Comparison of ENCODE assay signal across 12 cellular contexts in genomic region chr19:55477905-55478304, GRCh38. TPM values are rescaled to one million over a fixed set of nuclear protein-coding genes. Genes with fewer than 3 reads are reported as not detected.
DNase-seq lines count a peak whose midpoint lies in the region; ATAC-seq and TF ChIP-seq lines count a peak whose summit lies in the region.
"Had no signal": no experiment of that assay in that cellular context is flagged by ENCODE, and none has a peak within 500 bp of the region (broad histone marks: within the 10 kb centered on the region; RNA-seq: fewer than 3 reads in every experiment).

No MANE protein-coding gene starts in this region.

- intact Hi-C loops in IMR-90 (cut with micrococcal nuclease) (no loop called here), natural killer cell (cut with micrococcal nuclease) (loop anchor here (2.0 kb wide), 1 partner anchor 17 kb away; the partner anchor contains the start of gene ISOC2)

- H3K27ac ChIP-seq in BLaER1 treated with 17β-estradiol and CSF1 and Interleukin-3, amounts not matched to agents 10 nM and 100 nM = peak overlapping the region in 8 of 11 experiments; percentile 52 to 84 (median 61); a peak in 9 of 22 replicates
- no peak overlapping the region for H3K27ac ChIP-seq in IMR-90 (ENCODE audit: insufficient read depth, low read length)
- H3K27ac ChIP-seq in SJCRH30 = no peak overlapping the region

- no peak overlapping the region for H4K91ac ChIP-seq in IMR-90 (ENCODE audit: insufficient read depth, low read depth, low read length)

- in situ Hi-C loops in IMR-90 (cut with MboI; ENCODE audit: low sequenced_read_pairs) (loop anchor here (25.0 kb wide), 1 partner anchor 1016 kb away; the partner anchor contains the start of genes CDC42EP5 and LENG9), astrocyte of the spinal cord (cut with HindIII; ENCODE audit: low sequenced_read_pairs) (no loop called here)

- no peak for TF ChIP-seq CTCF in IMR-90 (conservative IDR thresholded peaks at IDR 0.05; ENCODE audit: low read depth, low read length)
- no peak for TF ChIP-seq CTCF in astrocyte of the spinal cord (IDR thresholded peaks at IDR 0.05; ENCODE audit: low read depth, low read length)
- TF ChIP-seq CTCF in natural killer cell (IDR thresholded peaks at IDR 0.05) = no peak

- DNase-seq in IMR-90 = no peak
- DNase-seq in astrocyte of the spinal cord (ENCODE audit: low read depth, low spot score) = no peak
- no peak for DNase-seq in natural killer cell
- DNase-seq in stimulated activated CD4-positive, alpha-beta T cell treated with anti-CD3 and anti-CD28 coated beads, Interleukin-15, amount 100 ng/mL, for 24 hours = no peak
- DNase-seq in midbrain (lab: John Stamatoyannopoulos, UW) = no peak
- no peak for DNase-seq in SJCRH30
- DNase-seq in activated effector memory CD4-positive, alpha-beta T cell treated with Interleukin-2 at 50 U/mL for 16 hours = no peak
- DNase-seq: activated CD4-positive, CD25-positive, alpha-beta regulatory T cell; cortex of kidney; NCI-H526 had no signal

- peak overlapping the region; percentile 0 for H2AK9ac ChIP-seq in IMR-90 (replicated peaks; ENCODE audit: low read depth, low read length, poor library complexity)

- no peak for ATAC-seq in IMR-90 (ENCODE audit: low read depth)
- no peak for ATAC-seq in natural killer cell

- WGBS in IMR-90 (ENCODE audit: extremely low coverage in 2 of 2, insufficient read length in 1 of 2), 2 experiments = 100% methylated on average over 1 of the region's 13 CpGs; no CpG with 5 or more reads in 1 of the 2 experiments

- peak overlapping the region; percentile 67 to 83 (median 77) for H3K9ac ChIP-seq in BLaER1 treated with 17β-estradiol and CSF1 and Interleukin-3, amounts not matched to agents 10 nM and 100 nM
- H3K9ac ChIP-seq in IMR-90 (ENCODE audit: low read depth, low read length) = no peak overlapping the region

- POLR2A ChIA-PET in IMR-90 (lab: Charles Lee; ENCODE audit: unreplicated experiment) = no interaction called here

- H3K27me3 ChIP-seq in BLaER1 treated with 17β-estradiol and CSF1 and Interleukin-3, amounts not matched to agents 10 nM and 100 nM = no peaks in the 10 kb centered on the region
- H3K27me3 ChIP-seq in IMR-90 (ENCODE audit: control insufficient read depth, insufficient read depth, low read length) (no peaks in the 10 kb centered on the region), SJCRH30 (no peaks in the 10 kb centered on the region)

- peaks cover 31 to 37% of the 10 kb centered on the region in 2 donors for H3K4me1 Mint-ChIP-seq in natural killer cell

- no peak overlapping the region for H3K4ac ChIP-seq in IMR-90 (ENCODE audit: low read depth, low read length)

- H3K56ac ChIP-seq in IMR-90 (ENCODE audit: extremely low read depth, insufficient read depth, low read length) = no peak overlapping the region

- no peak overlapping the region for H2AFZ ChIP-seq in IMR-90 (replicated peaks; ENCODE audit: low read length, poor library complexity)

- no peak overlapping the region for H2BK20ac ChIP-seq in IMR-90 (ENCODE audit: low read depth, low read length)

- H2BK120ac ChIP-seq in IMR-90 (ENCODE audit: low read depth, low read length) = no peak overlapping the region

- no peaks in the 10 kb centered on the region for H3K27me3 Mint-ChIP-seq in natural killer cell (ENCODE audit: low read depth in 2 of 2)

- H3K4me3 ChIP-seq in BLaER1 treated with 17β-estradiol and CSF1 and Interleukin-3, amounts not matched to agents 10 nM and 100 nM = peak overlapping the region; percentile 63 to 71 (median 66)
- H3K4me3 ChIP-seq in IMR-90 (ENCODE audit: insufficient read depth, low read depth, low read length) (no peak overlapping the region), astrocyte of the spinal cord (ENCODE audit: low read depth, low read length) (peak overlapping the region; percentile 62), SJCRH30 (no peak overlapping the region; the same call in 1 of the 2 replicates)

- peaks cover 14 to 36% of the 10 kb centered on the region in 2 experiments for H3K79me1 ChIP-seq in IMR-90 (ENCODE audit: low read depth in 1 of 2, low read length in 2 of 2)

- no peaks in the 10 kb centered on the region for H3K9me3 Mint-ChIP-seq in natural killer cell

- peaks cover 18% of the 10 kb centered on the region for H3K9me1 ChIP-seq in IMR-90 (ENCODE audit: insufficient read depth, low read length)

- H3K36me3 ChIP-seq in BLaER1 treated with 17β-estradiol and CSF1 and Interleukin-3, amounts not matched to agents 10 nM and 100 nM = peaks cover under 1 to 21% (median 5%) of the 10 kb centered on the region in 11 experiments; a peak in 14 of 22 replicates
- H3K36me3 ChIP-seq in IMR-90 (ENCODE audit: control insufficient read depth, insufficient read depth, low read length) (peaks cover 9% of the 10 kb centered on the region; the same call in 1 of the 2 replicates), SJCRH30 (no peaks in the 10 kb centered on the region)

- BruUV-seq in IMR-90 (replicated peaks; lab: Mats Ljungman, UMichigan) = no TSS peak

- no peaks in the 10 kb centered on the region for H3K36me3 Mint-ChIP-seq in natural killer cell

- no peak overlapping the region for H2BK15ac ChIP-seq in IMR-90 (ENCODE audit: low read depth, low read length)

- peak overlapping the region; percentile 89 for H3K4me3 Mint-ChIP-seq in natural killer cell

- no peak overlapping the region for H4K5ac ChIP-seq in IMR-90 (ENCODE audit: low read depth, low read length)

- H3K18ac ChIP-seq in IMR-90 (ENCODE audit: low read depth, low read length) = no peak overlapping the region

- no peak overlapping the region; a peak in 1 of 4 replicates for H4K8ac ChIP-seq in IMR-90 (ENCODE audit: low read depth in 2 of 2, low read length in 2 of 2)

- H3K14ac ChIP-seq in IMR-90 (replicated peaks; ENCODE audit: low read depth, low read length) = peak overlapping the region; percentile 41; the same call in 1 of the 2 replicates

- H3K9me3 ChIP-seq in BLaER1 treated with 17β-estradiol and CSF1 and Interleukin-3, amounts not matched to agents 10 nM and 100 nM (replicated peaks in 1 of 11) = no peaks in the 10 kb centered on the region
- H3K9me3 ChIP-seq in IMR-90 (ENCODE audit: control insufficient read depth, insufficient read depth, low read length) (no peaks in the 10 kb centered on the region), SJCRH30 (replicated peaks) (no peaks in the 10 kb centered on the region)

- TF ChIP-seq POLR2A in IMR-90 (IDR thresholded peaks at IDR 0.05; ENCODE audit: low read depth, low read length) = no peak

- no peak overlapping the region for H2BK5ac ChIP-seq in IMR-90 (ENCODE audit: low read depth, low read length, poor library complexity, severe bottlenecking)

- peak overlapping the region; percentile 8 to 86 for H3K27ac Mint-ChIP-seq in natural killer cell

- peak overlapping the region; percentile 71; the same call in 1 of the 2 replicates for H2AK5ac ChIP-seq in IMR-90 (ENCODE audit: low read depth, low read length)

- CTCF ChIA-PET in IMR-90 (lab: Yijun Ruan, JAX) = no interaction called here

- peak overlapping the region; percentile 86 to 92 (median 89) for H3K4me2 ChIP-seq in BLaER1 treated with 17β-estradiol and CSF1 and Interleukin-3, amounts not matched to agents 10 nM and 100 nM
- peak overlapping the region; percentile 47; the same call in 1 of the 2 replicates for H3K4me2 ChIP-seq in IMR-90 (ENCODE audit: low read depth, low read length)

- peaks cover 0 to 31% (median 13%) of the 10 kb centered on the region in 11 experiments; a peak in 13 of 22 replicates for H4K20me1 ChIP-seq in BLaER1 treated with 17β-estradiol and CSF1 and Interleukin-3, amounts not matched to agents 10 nM and 100 nM
- no peaks in the 10 kb centered on the region; the same call in 1 of the 2 replicates for H4K20me1 ChIP-seq in IMR-90 (ENCODE audit: insufficient read depth, low read length)

- H3K4me1 ChIP-seq in BLaER1 treated with 17β-estradiol and CSF1 and Interleukin-3, amounts not matched to agents 10 nM and 100 nM = peaks cover 27 to 48% (median 41%) of the 10 kb centered on the region in 10 experiments
- H3K4me1 ChIP-seq in IMR-90 (ENCODE audit: control insufficient read depth, insufficient read depth, low read length) (peaks cover 9% of the 10 kb centered on the region), SJCRH30 (peaks cover 28% of the 10 kb centered on the region)

- H3K23ac ChIP-seq in IMR-90 (ENCODE audit: low read depth, low read length) = no peak overlapping the region

- TF ChIP-seq RAD21 in IMR-90 (IDR thresholded peaks at IDR 0.05; ENCODE audit: low read length) = no peak

- dilution Hi-C loops in IMR-90 (cut with HindIII; ENCODE audit: low sequenced_read_pairs, unreplicated experiment) = no loop called here

RNA-seq across cellular contexts. Expression of gene ZNF628, which starts 1.5 kb away (rescaled TPM):
- total RNA-seq in IMR-90 (2012; rRNA removed) (0.18 and 0.28 TPM in 2 replicates), natural killer cell (10 to 100 TPM; 20.8 to 28.7 (median 24.1) TPM)
- 1.9 and 2.6 TPM in 2 replicates for polyA plus RNA-seq in IMR-90 (2012; rRNA removed)
- 2.0 and 4.3 TPM in 2 replicates for polyA plus RNA-seq in IMR-90 (2012; cell fraction: cytosol; rRNA removed)
- polyA plus RNA-seq in IMR-90 (2012; cell fraction: nucleus; rRNA removed; ENCODE audit: low replicate concordance) = 4.7 and 12.2 TPM in 2 replicates
- total RNA-seq in SJCRH30 (2014; rRNA removed; shearing (Covaris generic)) = 2.9 and 3.6 TPM in 2 replicates

RNA-seq across cellular contexts. Expression of gene NAT14, which starts 7.1 kb away (rescaled TPM):
- 4.3 and 7.2 TPM in 2 replicates for total RNA-seq in IMR-90 (2012; rRNA removed)
- 40.9 and 41.2 TPM in 2 replicates for polyA plus RNA-seq in IMR-90 (2012; rRNA removed)
- 42.0 and 62.9 TPM in 2 replicates for polyA plus RNA-seq in IMR-90 (2012; cell fraction: cytosol; rRNA removed)
- polyA plus RNA-seq in IMR-90 (2012; cell fraction: nucleus; rRNA removed; ENCODE audit: low replicate concordance) = 65.5 and 111 TPM in 2 replicates
- total RNA-seq in natural killer cell = 10 to 100 TPM in 1 of 3 donors, 1 to 10 TPM in 2; 8.7 to 12.5 (median 8.8) TPM
- 22.1 and 25.9 TPM in 2 replicates for total RNA-seq in SJCRH30 (2014; rRNA removed; shearing (Covaris generic))

RNA-seq across cellular contexts. Expression of gene SSC5D, which starts 10.3 kb away (rescaled TPM):
- 1.4 and 1.7 TPM in 2 replicates for total RNA-seq in IMR-90 (2012; rRNA removed)
- polyA plus RNA-seq in IMR-90 (2012; rRNA removed) = 14.1 and 19.1 TPM in 2 replicates
- 10.9 and 19.1 TPM in 2 replicates for polyA plus RNA-seq in IMR-90 (2012; cell fraction: cytosol; rRNA removed)
- polyA plus RNA-seq in IMR-90 (2012; cell fraction: nucleus; rRNA removed; ENCODE audit: low replicate concordance) = 44.4 and 80.8 TPM in 2 replicates
- total RNA-seq in natural killer cell = under 1 TPM; 0.11 to 0.68 (median 0.58) TPM
- 3.1 and 3.8 TPM in 2 replicates for total RNA-seq in SJCRH30 (2014; rRNA removed; shearing (Covaris generic))

RNA-seq across cellular contexts. Expression of gene C19orf85, which starts 13.4 kb away (rescaled TPM):
- total RNA-seq in IMR-90 (2012; rRNA removed) (not detected in 2 replicates), natural killer cell (not detected)
- not detected in 2 replicates for polyA plus RNA-seq in IMR-90 (2012; rRNA removed)
- polyA plus RNA-seq in IMR-90 (2012; cell fraction: cytosol; rRNA removed) = not detected in 2 replicates
- polyA plus RNA-seq in IMR-90 (2012; cell fraction: nucleus; rRNA removed; ENCODE audit: low replicate concordance) = 0.11 TPM in 1 of 2 replicates, not detected in the other
- total RNA-seq in SJCRH30 (2014; rRNA removed; shearing (Covaris generic)) = not detected in 2 replicates
- total RNA-seq: lower leg skin had no signal

RNA-seq across cellular contexts. Expression of gene ISOC2, which starts 16.5 kb away (rescaled TPM):
- total RNA-seq in IMR-90 (2012; rRNA removed) (46.7 and 56.1 TPM in 2 replicates), natural killer cell (10 to 100 TPM in 1 of 3 donors, 1 to 10 TPM in 2; 7.2 to 12.4 (median 9.5) TPM)
- polyA plus RNA-seq in IMR-90 (2012; rRNA removed) = 82.1 and 119 TPM in 2 replicates
- 50.5 and 139 TPM in 2 replicates for polyA plus RNA-seq in IMR-90 (2012; cell fraction: cytosol; rRNA removed)
- 29.9 and 88.9 TPM in 2 replicates for polyA plus RNA-seq in IMR-90 (2012; cell fraction: nucleus; rRNA removed; ENCODE audit: low replicate concordance)
- 63.2 and 70.8 TPM in 2 replicates for total RNA-seq in SJCRH30 (2014; rRNA removed; shearing (Covaris generic))

Comparison
In these comparisons a context has a peak if more than half of its experiments do, and no peak if none do; other contexts are left out.
1. H3K27ac ChIP-seq: peak in BLaER1 treated with 17β-estradiol and CSF1 and Interleukin-3, amounts not matched to agents 10 nM and 100 nM (8 of 11); none in IMR-90 (single experiment) and SJCRH30 (single experiment).
2. H3K4me3 ChIP-seq: peak in BLaER1 treated with 17β-estradiol and CSF1 and Interleukin-3, amounts not matched to agents 10 nM and 100 nM (10 of 10) and astrocyte of the spinal cord (single experiment); none in IMR-90 (single experiment) and SJCRH30 (single experiment).